In the genomic region with DNA sequence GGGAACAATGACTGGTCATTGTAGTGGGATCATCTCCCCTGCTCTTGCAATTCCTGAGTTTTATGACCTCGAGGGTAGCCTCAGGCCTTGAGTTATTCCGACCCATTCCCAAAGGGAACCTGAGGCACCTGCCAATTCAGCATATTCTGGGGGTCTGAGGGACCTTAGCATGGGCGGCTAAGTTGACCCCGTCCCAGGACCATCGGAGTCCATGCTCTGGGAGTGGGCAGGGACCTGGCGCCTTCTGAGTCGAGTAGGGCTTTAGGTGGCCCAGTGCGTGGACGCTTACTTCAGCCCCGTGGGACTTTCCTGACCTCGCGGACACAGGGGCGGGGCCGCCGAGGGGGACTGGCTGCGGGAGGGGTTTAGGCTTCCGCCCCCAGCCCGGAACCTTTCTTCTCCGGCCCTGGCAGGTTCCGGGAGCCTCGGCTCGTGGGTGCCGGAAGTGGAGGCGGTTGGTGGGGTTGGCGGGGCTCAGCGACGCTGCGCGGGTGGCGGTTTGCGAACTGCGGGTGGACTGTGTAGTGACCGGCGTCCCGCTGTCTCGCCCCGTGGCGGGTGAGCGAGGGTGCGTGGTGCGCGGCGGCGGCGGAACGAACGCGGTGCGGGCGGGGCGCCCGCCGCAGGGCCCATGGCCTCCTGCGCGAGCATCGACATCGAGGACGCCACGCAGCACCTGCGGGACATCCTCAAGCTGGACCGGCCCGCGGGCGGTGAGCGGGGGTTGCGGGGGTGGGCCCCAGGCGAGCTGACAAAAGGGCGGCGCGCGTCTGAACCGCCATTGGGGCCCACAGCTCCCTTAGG, we compare ENCODE assay signal across 8 cellular contexts.
DNase-seq lines count a peak whose midpoint lies in the region; ATAC-seq lines count a peak whose summit lies in the region.

A gene with protein sequence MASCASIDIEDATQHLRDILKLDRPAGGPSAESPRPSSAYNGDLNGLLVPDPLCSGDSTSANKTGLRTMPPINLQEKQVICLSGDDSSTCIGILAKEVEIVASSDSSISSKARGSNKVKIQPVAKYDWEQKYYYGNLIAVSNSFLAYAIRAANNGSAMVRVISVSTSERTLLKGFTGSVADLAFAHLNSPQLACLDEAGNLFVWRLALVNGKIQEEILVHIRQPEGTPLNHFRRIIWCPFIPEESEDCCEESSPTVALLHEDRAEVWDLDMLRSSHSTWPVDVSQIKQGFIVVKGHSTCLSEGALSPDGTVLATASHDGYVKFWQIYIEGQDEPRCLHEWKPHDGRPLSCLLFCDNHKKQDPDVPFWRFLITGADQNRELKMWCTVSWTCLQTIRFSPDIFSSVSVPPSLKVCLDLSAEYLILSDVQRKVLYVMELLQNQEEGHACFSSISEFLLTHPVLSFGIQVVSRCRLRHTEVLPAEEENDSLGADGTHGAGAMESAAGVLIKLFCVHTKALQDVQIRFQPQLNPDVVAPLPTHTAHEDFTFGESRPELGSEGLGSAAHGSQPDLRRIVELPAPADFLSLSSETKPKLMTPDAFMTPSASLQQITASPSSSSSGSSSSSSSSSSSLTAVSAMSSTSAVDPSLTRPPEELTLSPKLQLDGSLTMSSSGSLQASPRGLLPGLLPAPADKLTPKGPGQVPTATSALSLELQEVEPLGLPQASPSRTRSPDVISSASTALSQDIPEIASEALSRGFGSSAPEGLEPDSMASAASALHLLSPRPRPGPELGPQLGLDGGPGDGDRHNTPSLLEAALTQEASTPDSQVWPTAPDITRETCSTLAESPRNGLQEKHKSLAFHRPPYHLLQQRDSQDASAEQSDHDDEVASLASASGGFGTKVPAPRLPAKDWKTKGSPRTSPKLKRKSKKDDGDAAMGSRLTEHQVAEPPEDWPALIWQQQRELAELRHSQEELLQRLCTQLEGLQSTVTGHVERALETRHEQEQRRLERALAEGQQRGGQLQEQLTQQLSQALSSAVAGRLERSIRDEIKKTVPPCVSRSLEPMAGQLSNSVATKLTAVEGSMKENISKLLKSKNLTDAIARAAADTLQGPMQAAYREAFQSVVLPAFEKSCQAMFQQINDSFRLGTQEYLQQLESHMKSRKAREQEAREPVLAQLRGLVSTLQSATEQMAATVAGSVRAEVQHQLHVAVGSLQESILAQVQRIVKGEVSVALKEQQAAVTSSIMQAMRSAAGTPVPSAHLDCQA (N-terminal part only) (plus strand): TSS at position 422 of the 804 bp plus-strand sequence. CDS start 210 bp downstream, at position 632.

- DNase-seq in NCI-H2081 (lab: John Stamatoyannopoulos, UW) (peak; percentile 24 to 54), NCI-H2081 treated with DMSO at 0.1 percent for 48 hours (lab: John Stamatoyannopoulos, UW) (no peak), NCI-H2227 (lab: John Stamatoyannopoulos, UW; ENCODE audit: unreplicated experiment) (peak; percentile 76), kidney tubule cell (ENCODE audit: low spot score) (peak; percentile 88)
- peak; percentile 92 for DNase-seq in activated CD4-positive, alpha-beta T cell treated with anti-CD3 and anti-CD28 coated beads for 48 hours
- DNase-seq in stimulated activated CD4-positive, alpha-beta T cell treated with anti-CD3 and anti-CD28 coated beads, Interleukin-1b, Interleukin-23, amount 100 ng/mL, for 1 hour (ENCODE audit: low read depth in 2 of 2): peak; percentile 69 to 84

- ATAC-seq in HG02852 (IDR thresholded peaks at IDR 0.05; ENCODE audit: unreplicated experiment): peak; percentile 81

- H3K27ac ChIP-seq in cingulate gyrus (ENCODE audit: low read depth, low read length): peak within 1 kb of the TSS; percentile 70
